ENCODE assay signal across 8 cellular contexts in the genomic region with DNA sequence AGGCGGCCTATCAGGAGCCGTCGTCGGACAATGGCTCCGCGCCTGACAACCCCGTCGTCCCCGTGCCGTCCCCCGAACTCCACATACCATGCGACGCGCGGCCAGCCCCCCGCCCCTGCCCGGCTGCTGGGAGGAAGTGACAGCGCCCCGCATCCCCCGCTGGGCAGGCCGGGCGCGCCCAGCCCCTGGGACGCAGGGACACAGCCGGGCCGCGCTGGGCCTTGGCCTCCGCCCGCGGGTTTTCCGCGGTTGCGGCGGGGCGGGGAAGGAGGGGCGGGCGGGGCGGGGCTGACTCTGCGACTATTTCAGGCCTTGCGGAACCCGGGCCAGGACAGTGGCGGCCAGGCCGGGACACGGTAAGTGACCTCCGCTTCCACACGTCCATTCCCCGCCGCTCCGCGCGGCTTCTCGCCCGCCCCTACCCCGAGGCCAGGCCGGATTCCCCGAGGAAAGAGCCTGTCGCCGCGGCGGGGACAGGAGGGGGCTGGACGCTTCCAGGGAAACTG. TPM values are rescaled to one million over a fixed set of nuclear protein-coding genes. Genes with fewer than 3 reads are reported as not detected.
DNase-seq lines count a peak whose midpoint lies in the region; ATAC-seq and TF ChIP-seq lines count a peak whose summit lies in the region.

A gene with protein sequence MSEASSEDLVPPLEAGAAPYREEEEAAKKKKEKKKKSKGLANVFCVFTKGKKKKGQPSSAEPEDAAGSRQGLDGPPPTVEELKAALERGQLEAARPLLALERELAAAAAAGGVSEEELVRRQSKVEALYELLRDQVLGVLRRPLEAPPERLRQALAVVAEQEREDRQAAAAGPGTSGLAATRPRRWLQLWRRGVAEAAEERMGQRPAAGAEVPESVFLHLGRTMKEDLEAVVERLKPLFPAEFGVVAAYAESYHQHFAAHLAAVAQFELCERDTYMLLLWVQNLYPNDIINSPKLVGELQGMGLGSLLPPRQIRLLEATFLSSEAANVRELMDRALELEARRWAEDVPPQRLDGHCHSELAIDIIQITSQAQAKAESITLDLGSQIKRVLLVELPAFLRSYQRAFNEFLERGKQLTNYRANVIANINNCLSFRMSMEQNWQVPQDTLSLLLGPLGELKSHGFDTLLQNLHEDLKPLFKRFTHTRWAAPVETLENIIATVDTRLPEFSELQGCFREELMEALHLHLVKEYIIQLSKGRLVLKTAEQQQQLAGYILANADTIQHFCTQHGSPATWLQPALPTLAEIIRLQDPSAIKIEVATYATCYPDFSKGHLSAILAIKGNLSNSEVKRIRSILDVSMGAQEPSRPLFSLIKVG (plus strand): TSS at position 334 of the 506 bp plus-strand sequence. CDS start 2,997 bp downstream, outside the sequence.

- peak within 1 kb of the TSS; percentile 28 for H3K4me3 Mint-ChIP-seq in natural killer cell

- no peaks in the 10 kb centered on the region for H3K36me3 Mint-ChIP-seq in natural killer cell

- DNase-seq in GM10248 (ENCODE audit: extremely low spot score) (peak; percentile 57), NCI-H69 (lab: John Stamatoyannopoulos, UW) (peak; percentile 54), natural killer cell (no peak), NCI-H2029 treated with DMSO at 0.1 percent for 48 hours (lab: John Stamatoyannopoulos, UW) (no peak), hippocampal formation (lab: John Stamatoyannopoulos, UW) (no peak), ecto neural progenitor cell (ENCODE audit: low spot score) (no peak)
- no peak for DNase-seq in stimulated activated naive CD4-positive, alpha-beta T cell treated with Interleukin-2 at 50 U/mL for 16 hours (lab: John Stamatoyannopoulos, UW)

- H3K9me3 Mint-ChIP-seq in natural killer cell: no peaks in the 10 kb centered on the region

- CTCF ChIA-PET in GM10248 (lab: Yijun Ruan, JAX): interaction anchor here (0.8 to 4.6 kb wide), 4 partner anchors 12 to 154 kb away, joined by 3 to 41 read pairs (median 8); no protein-coding TSS in a partner anchor

- H3K27me3 Mint-ChIP-seq in natural killer cell (ENCODE audit: low read depth in 2 of 2): peaks cover 21 to 32% of the 10 kb centered on the region in 2 donors

- ATAC-seq in esophagus mucosa: peak; percentile 24
- peak; percentile 24 to 54 (median 52) for ATAC-seq in natural killer cell

- no peak within 1 kb of the TSS for H3K27ac Mint-ChIP-seq in natural killer cell

- POLR2A ChIA-PET in GM10248 (lab: Yijun Ruan, JAX): no interaction called here

- intact Hi-C loops in natural killer cell (cut with micrococcal nuclease): no loop called here

- H3K4me1 Mint-ChIP-seq in natural killer cell: peaks cover 0 to 6% of the 10 kb centered on the region in 2 donors

- no peak for TF ChIP-seq CTCF in GM10248 (IDR thresholded peaks at IDR 0.05; ENCODE audit: control extremely low read depth, extremely low read depth, low read depth, missing control alignments)
- no peak for TF ChIP-seq CTCF in natural killer cell (IDR thresholded peaks at IDR 0.05)

RNA-seq across cellular contexts. Expression of the gene that starts here (rescaled TPM):
- 85.3 TPM for total RNA-seq in esophagus mucosa
- 10 to 100 TPM; 14.2 to 89.8 (median 50.1) TPM for total RNA-seq in natural killer cell

Comparison
In these comparisons a context has a peak if more than half of its experiments do, and no peak if none do; other contexts are left out.
1. DNase-seq: peak in GM10248 (single experiment) and NCI-H69 (single experiment); none in natural killer cell (single experiment), NCI-H2029 treated with DMSO at 0.1 percent for 48 hours (single experiment), hippocampal formation (0 of 2), ecto neural progenitor cell (single experiment) and stimulated activated naive CD4-positive, alpha-beta T cell treated with Interleukin-2 at 50 U/mL for 16 hours (single experiment).